In genomic region chr16:8865145-8865882, GRCh38 we compare ENCODE assay signal across 13 cellular contexts. TPM values are rescaled to one million over a fixed set of nuclear protein-coding genes. Genes with fewer than 3 reads are reported as not detected.
DNase-seq lines count a peak whose midpoint lies in the region; ATAC-seq and TF ChIP-seq lines count a peak whose summit lies in the region.
"Had no signal": no experiment of that assay in that cellular context is flagged by ENCODE, and none has a peak within 500 bp of the region (broad histone marks: within the 10 kb centered on the region; RNA-seq: fewer than 3 reads in every experiment).

No MANE protein-coding gene starts in this region.

- H3K4me3 Mint-ChIP-seq in CD4-positive, alpha-beta T cell = peak overlapping the region; percentile 84
- H3K4me3 Mint-ChIP-seq in IgD-negative memory B cell (peak overlapping the region in 2 of 4 donors; percentile 58 to 81), endodermal cell (peak overlapping the region; percentile 88)

- peaks cover 71% of the 10 kb centered on the region for H3K79me2 ChIP-seq in osteoblast (ENCODE audit: insufficient read depth, low read length)

- POLR2A ChIA-PET in CD4-positive, alpha-beta T cell (lab: Charles Lee) = interaction anchor here (1.0 to 1.2 kb wide), 2 partner anchors 11 to 13 kb away, joined by 3 to 4 read pairs; no protein-coding TSS in a partner anchor

- H3K4me3 ChIP-seq in endodermal cell (ENCODE audit: low read length) (peak overlapping the region; percentile 70), osteoblast (ENCODE audit: insufficient read depth, low read length) (no peak overlapping the region), H7 (ENCODE audit: insufficient read depth, low read depth, low read length) (no peak overlapping the region)

- peak overlapping the region; percentile 80 for H3K27ac Mint-ChIP-seq in CD4-positive, alpha-beta T cell
- H3K27ac Mint-ChIP-seq in IgD-negative memory B cell (peak overlapping the region in 2 of 3 donors; percentile 69 to 76), endodermal cell (no peak overlapping the region)

- no peak overlapping the region for H3K27ac ChIP-seq in CD4-positive, alpha-beta T cell (ENCODE audit: low read depth, low read length)
- peak overlapping the region; percentile 67 for H3K27ac ChIP-seq in endodermal cell (ENCODE audit: low read depth, low read length)
- H3K27ac ChIP-seq in osteoblast (ENCODE audit: low read depth, low read length) = no peak overlapping the region
- H3K27ac ChIP-seq: foreskin keratinocyte had no signal

- peaks cover 52% of the 10 kb centered on the region for H4K20me1 ChIP-seq in osteoblast (ENCODE audit: insufficient read depth, low read length)

- peaks cover 10% of the 10 kb centered on the region for H3K36me3 Mint-ChIP-seq in CD4-positive, alpha-beta T cell (ENCODE audit: low read depth)
- no peaks in the 10 kb centered on the region for H3K36me3 Mint-ChIP-seq in IgD-negative memory B cell
- peaks cover 22% of the 10 kb centered on the region for H3K36me3 Mint-ChIP-seq in endodermal cell (ENCODE audit: low read depth)

- H3K9ac ChIP-seq in endodermal cell (ENCODE audit: extremely low read depth, low read length, poor library complexity, severe bottlenecking) = no peak overlapping the region

- H3K9me3 Mint-ChIP-seq in CD4-positive, alpha-beta T cell = no peaks in the 10 kb centered on the region
- H3K9me3 Mint-ChIP-seq in IgD-negative memory B cell (no peaks in the 10 kb centered on the region), endodermal cell (no peaks in the 10 kb centered on the region)

- no peak for DNase-seq in CD4-positive, alpha-beta T cell
- no peak for DNase-seq in endodermal cell
- DNase-seq in osteoblast (ENCODE audit: insufficient read length, low spot score, missing footprints) = peak; percentile 76
- DNase-seq in NCI-H446 treated with DMSO at 0.1 percent for 48 hours (lab: John Stamatoyannopoulos, UW) = no peak
- DNase-seq in DMS79 (lab: John Stamatoyannopoulos, UW) = no peak
- DNase-seq in H7 = no peak
- DNase-seq in SKM-1 treated with dmso at 0.1 percent for 144 hours (lab: John Stamatoyannopoulos, UW; ENCODE audit: unreplicated experiment) = no peak
- DNase-seq: central memory CD4-positive, alpha-beta T cell; foreskin keratinocyte; NCI-H187; stimulated activated CD4-positive, alpha-beta T cell treated with anti-CD3 and anti-CD28 coated beads, Interleukin-4, amount 100 ng/mL, for 24 hours had no signal

- H3K4me2 ChIP-seq in osteoblast (ENCODE audit: insufficient read depth, low read length) = no peak overlapping the region

- no peaks in the 10 kb centered on the region for H3K27me3 Mint-ChIP-seq in CD4-positive, alpha-beta T cell
- H3K27me3 Mint-ChIP-seq in IgD-negative memory B cell (no peaks in the 10 kb centered on the region), endodermal cell (ENCODE audit: insufficient read depth) (peaks cover 3% of the 10 kb centered on the region)

- H3K27me3 ChIP-seq in CD4-positive, alpha-beta T cell (ENCODE audit: control insufficient read depth, insufficient read depth, low read length) = no peaks in the 10 kb centered on the region
- H3K27me3 ChIP-seq in endodermal cell (ENCODE audit: control insufficient read depth, insufficient read depth, low read length, poor library complexity, severe bottlenecking) (no peaks in the 10 kb centered on the region), osteoblast (ENCODE audit: insufficient read depth, low read length) (no peaks in the 10 kb centered on the region), H7 (ENCODE audit: control insufficient read depth, insufficient read depth, low read length) (no peaks in the 10 kb centered on the region)
- H3K27me3 ChIP-seq: foreskin keratinocyte had no signal

- peaks cover 46% of the 10 kb centered on the region for H3K4me1 Mint-ChIP-seq in CD4-positive, alpha-beta T cell (ENCODE audit: low read depth)
- H3K4me1 Mint-ChIP-seq in IgD-negative memory B cell (peaks cover 27 to 44% (median 32%) of the 10 kb centered on the region in 3 donors), endodermal cell (peaks cover 40% of the 10 kb centered on the region)

- ATAC-seq in CD4-positive, alpha-beta T cell (ENCODE audit: poor library complexity) = no peak
- ATAC-seq: foreskin keratinocyte had no signal

- peaks cover 36% of the 10 kb centered on the region for H3K36me3 ChIP-seq in endodermal cell (ENCODE audit: control insufficient read depth, insufficient read depth, low read length)
- H3K36me3 ChIP-seq in osteoblast (ENCODE audit: insufficient read depth, low read length) = no peaks in the 10 kb centered on the region
- peaks cover 1% of the 10 kb centered on the region for H3K36me3 ChIP-seq in H7 (replicated peaks; ENCODE audit: control insufficient read depth, insufficient read depth, low read length)

- WGBS in endodermal cell (ENCODE audit: insufficient coverage in 1 of 2, insufficient read length in 1 of 2), 2 experiments = 95% methylated on average over 11 to 14 of the region's 14 CpGs

- intact Hi-C loops in CD4-positive, alpha-beta T cell (cut with DNase I, micrococcal nuclease) = loop anchor here (5.0 to 10.0 kb wide), 3 partner anchors 48 to 1879 kb away; partner anchors contain the start of genes HAPSTR1 (in 1 of the 2) and NUBP1 (in 1 of the 2)

- H3K4me1 ChIP-seq in endodermal cell (ENCODE audit: control insufficient read depth, insufficient read depth, low read length) (peaks cover 26% of the 10 kb centered on the region), osteoblast (ENCODE audit: insufficient read depth, low read length) (peaks cover 25% of the 10 kb centered on the region)

- CTCF ChIA-PET in CD4-positive, alpha-beta T cell (lab: Charles Lee) = no interaction called here

- H3K9me3 ChIP-seq in CD4-positive, alpha-beta T cell (ENCODE audit: control insufficient read depth, low read length) = no peaks in the 10 kb centered on the region
- no peaks in the 10 kb centered on the region for H3K9me3 ChIP-seq in endodermal cell (ENCODE audit: control insufficient read depth, low read length)
- H3K9me3 ChIP-seq in osteoblast (ENCODE audit: low read depth, low read length) = no peaks in the 10 kb centered on the region

- TF ChIP-seq CTCF in CD4-positive, alpha-beta T cell (IDR thresholded peaks at IDR 0.05) = no peak
- TF ChIP-seq CTCF in endodermal cell (conservative IDR thresholded peaks at IDR 0.05) = no peak
- TF ChIP-seq CTCF in osteoblast (IDR thresholded peaks at IDR 0.05; ENCODE audit: extremely low read depth, low read depth, low read length) = no peak

- no peak overlapping the region for H2AFZ ChIP-seq in osteoblast (ENCODE audit: low read length)

RNA-seq across cellular contexts. Expression of gene CARHSP1, which starts 3.5 kb away (rescaled TPM):
- 10 to 100 TPM; 25.5 to 27.8 TPM for total RNA-seq in CD4-positive, alpha-beta T cell
- polyA plus RNA-seq in IgD-negative memory B cell = 36.4 TPM
- 100 to 1,000 TPM; 233 to 275 TPM for total RNA-seq in endodermal cell
- polyA plus RNA-seq in endodermal cell (2013, experiment 1 of 2) = 183 TPM
- polyA plus RNA-seq in endodermal cell (2013, experiment 2 of 2) = 179 TPM
- total RNA-seq in osteoblast = 92.6 and 107 TPM in 2 replicates
- total RNA-seq in H7 (2014; rRNA removed; shearing (Covaris generic)) = 324 and 345 TPM in 2 replicates

RNA-seq across cellular contexts. Expression of gene LITAFD, which starts 16.8 kb away (rescaled TPM):
- total RNA-seq in CD4-positive, alpha-beta T cell = under 1 TPM in 1 of 2 experiments, not detected in 1; 0.60 TPM
- polyA plus RNA-seq in IgD-negative memory B cell = not detected
- total RNA-seq in endodermal cell (not detected), osteoblast (not detected in 2 replicates)
- not detected for polyA plus RNA-seq in endodermal cell (2013, experiment 1 of 2)
- polyA plus RNA-seq in endodermal cell (2013, experiment 2 of 2) = not detected
- total RNA-seq in H7 (2014; rRNA removed; shearing (Covaris generic)) = not detected in 2 replicates
- total RNA-seq: foreskin keratinocyte, urinary bladder had no signal
- polyA plus RNA-seq: foreskin keratinocyte, urinary bladder had no signal
